19 cellular contexts compared by ENCODE assay signal in genomic region chr1:175332515-175332914, GRCh38.
DNase-seq lines count a peak whose midpoint lies in the region; FAIRE-seq and TF ChIP-seq lines count a peak whose summit lies in the region.
"Had no signal": no experiment of that assay in that cellular context is flagged by ENCODE, and none has a peak within 500 bp of the region (broad histone marks: within the 10 kb centered on the region; RNA-seq: fewer than 3 reads in every experiment).

No MANE protein-coding gene starts in this region.

- H3K79me2 ChIP-seq in H1 (ENCODE audit: control insufficient read depth in 1 of 2, insufficient read depth in 2 of 2, low read length in 2 of 2) (no peaks in the 10 kb centered on the region), neural progenitor cell (ENCODE audit: low read depth) (no peaks in the 10 kb centered on the region)

- intact Hi-C loops in CD4-positive, alpha-beta memory T cell (cut with micrococcal nuclease) = no loop called here

- H2AK5ac ChIP-seq in H1 (ENCODE audit: low read depth, low read length) = no peak overlapping the region

- CTCF ChIA-PET in H1 (lab: Charles Lee; ENCODE audit: partially characterized antibody) = interaction anchor here (0.6 to 3.6 kb wide), 4 partner anchors 15 to 301 kb away, joined by 3 to 30 read pairs (median 6); no protein-coding TSS in a partner anchor
- CTCF ChIA-PET in CD4-positive, alpha-beta memory T cell (lab: Charles Lee; ENCODE audit: partially characterized antibody) = interaction anchor here (1.3 to 2.8 kb wide), 3 partner anchors 181 to 186 kb away, joined by 3 to 14 read pairs (median 4); no protein-coding TSS in a partner anchor

- no peak for TF ChIP-seq RAD21 in H1 (IDR thresholded peaks at IDR 0.05 in 1 of 2, conservative IDR thresholded peaks at IDR 0.05 in 1 of 2; ENCODE audit: low read depth in 2 of 2, low read length in 2 of 2)

- H3K9me3 Mint-ChIP-seq in neural progenitor cell (peaks cover 2% of the 10 kb centered on the region), nephron progenitor cell (no peaks in the 10 kb centered on the region)
- H3K9me3 Mint-ChIP-seq in CD4-positive, alpha-beta memory T cell = no peaks in the 10 kb centered on the region

- no peak overlapping the region for H3K18ac ChIP-seq in H1 (ENCODE audit: extremely low read depth, low read length)

- H3K4me3 ChIP-seq in H7 (ENCODE audit: insufficient read depth, low read depth, low read length) (no peak overlapping the region), H1 (ENCODE audit: extremely low read depth in 1 of 4, insufficient read depth in 2 of 4, low read depth in 3 of 4, low read length in 4 of 4) (no peak overlapping the region), iPS DF 6.9 (ENCODE audit: low read length) (no peak overlapping the region), neural progenitor cell (no peak overlapping the region)
- no peak overlapping the region for H3K4me3 ChIP-seq in CD4-positive, alpha-beta memory T cell (ENCODE audit: low read length in 2 of 2)
- H3K4me3 ChIP-seq: GM23248 had no signal

- H3F3A ChIP-seq in neural progenitor cell (ENCODE audit: low read depth) = peaks cover 5% of the 10 kb centered on the region

- H3K4me3 Mint-ChIP-seq in neural progenitor cell (no peak overlapping the region), nephron progenitor cell (no peak overlapping the region)
- H3K4me3 Mint-ChIP-seq in CD4-positive, alpha-beta memory T cell = no peak overlapping the region

- H2AFZ ChIP-seq in H1 (ENCODE audit: low read length) (no peak overlapping the region), neural progenitor cell (replicated peaks) (peak overlapping the region; percentile 34)
- H2AFZ ChIP-seq: GM23248 had no signal

- no peaks in the 10 kb centered on the region for H3K4me1 Mint-ChIP-seq in neural progenitor cell
- H3K4me1 Mint-ChIP-seq in nephron progenitor cell = no peaks in the 10 kb centered on the region
- no peaks in the 10 kb centered on the region for H3K4me1 Mint-ChIP-seq in CD4-positive, alpha-beta memory T cell

- H3K14ac ChIP-seq in H1 (ENCODE audit: insufficient read length) = no peak overlapping the region

- H3K4ac ChIP-seq in H1 (replicated peaks; ENCODE audit: insufficient read length, low read depth, low read length) = no peak overlapping the region

- H3K4me1 ChIP-seq in H1 (replicated peaks in 1 of 4; ENCODE audit: control insufficient read depth in 3 of 4, insufficient read depth in 4 of 4, low read length in 3 of 4) = peaks cover 0 to 5% (median 2%) of the 10 kb centered on the region in 4 experiments; a peak in 3 of 7 replicates
- H3K4me1 ChIP-seq in iPS DF 6.9 (ENCODE audit: control insufficient read depth, insufficient read depth, low read length) = no peaks in the 10 kb centered on the region
- H3K4me1 ChIP-seq in neural progenitor cell = peaks cover 5% of the 10 kb centered on the region
- H3K4me1 ChIP-seq in CD4-positive, alpha-beta memory T cell (ENCODE audit: insufficient read depth, low read length) = no peaks in the 10 kb centered on the region

- H3K9me3 ChIP-seq in H1 (ENCODE audit: insufficient read depth in 2 of 2, low read depth in 1 of 2, low read length in 1 of 2) (no peaks in the 10 kb centered on the region), iPS DF 6.9 (ENCODE audit: control insufficient read depth, insufficient read depth, low read length) (no peaks in the 10 kb centered on the region), neural progenitor cell (ENCODE audit: low read depth) (no peaks in the 10 kb centered on the region)
- no peaks in the 10 kb centered on the region for H3K9me3 ChIP-seq in CD4-positive, alpha-beta memory T cell (ENCODE audit: control insufficient read depth in 1 of 2, low read length in 2 of 2)

- 0 out of 2 replicates have a peak overlapping the region, but pooled peaks have one; percentile 75 for H2BK12ac ChIP-seq in H1 (ENCODE audit: low read depth, low read length)

- FAIRE-seq in H1 (lab: Jason Lieb, UNC) = no peak
- FAIRE-seq: D721Med had no signal

- H3K27me3 Mint-ChIP-seq in neural progenitor cell (ENCODE audit: insufficient read depth, low read depth) (peaks cover 2% of the 10 kb centered on the region), nephron progenitor cell (ENCODE audit: low read depth, poor library complexity) (peaks cover 33% of the 10 kb centered on the region)
- H3K27me3 Mint-ChIP-seq in CD4-positive, alpha-beta memory T cell = peaks cover 4 to 11% of the 10 kb centered on the region in 2 donors

- no peak overlapping the region for H2BK15ac ChIP-seq in H1 (ENCODE audit: low read length)

- POLR2A ChIA-PET in H1 (lab: Charles Lee; ENCODE audit: partially characterized antibody) = no interaction called here
- POLR2A ChIA-PET in CD4-positive, alpha-beta memory T cell (lab: Charles Lee; ENCODE audit: partially characterized antibody) = no interaction called here

- no peak overlapping the region for H3K27ac Mint-ChIP-seq in neural progenitor cell
- H3K27ac Mint-ChIP-seq in nephron progenitor cell = no peak overlapping the region
- no peak overlapping the region for H3K27ac Mint-ChIP-seq in CD4-positive, alpha-beta memory T cell

- no peak overlapping the region for H4K5ac ChIP-seq in H1 (ENCODE audit: insufficient read length, low read depth, low read length)

- H3K36me3 Mint-ChIP-seq in neural progenitor cell (no peaks in the 10 kb centered on the region), nephron progenitor cell (ENCODE audit: low read depth) (no peaks in the 10 kb centered on the region)
- H3K36me3 Mint-ChIP-seq in CD4-positive, alpha-beta memory T cell = no peaks in the 10 kb centered on the region

- no peak overlapping the region for H2BK20ac ChIP-seq in H1 (ENCODE audit: low read length)

- no peak overlapping the region for H4K8ac ChIP-seq in H1 (ENCODE audit: extremely low read depth, insufficient read depth, low read length)

- H3K56ac ChIP-seq in H1 (replicated peaks; ENCODE audit: insufficient read length, low read depth, low read length) = no peak overlapping the region

- no peak overlapping the region for H2BK5ac ChIP-seq in H1 (ENCODE audit: low read depth, low read length)

- DNase-seq in H7 (peak; percentile 59), H1 (ENCODE audit: low read depth in 1 of 2, low spot score in 2 of 2) (no peak), iPS DF 6.9 (ENCODE audit: low read depth, low spot score) (peak; percentile 13), neural progenitor cell (ENCODE audit: low spot score) (no peak), nephron progenitor cell (no peak), NCI-H146 (lab: John Stamatoyannopoulos, UW) (no peak)
- DNase-seq in CD4-positive, alpha-beta memory T cell = no peak
- DNase-seq: DMS53, GM23248, HCEC 1CT, KBM-7, MV-4-11, NCI-H1105, NCI-H2029, NCI-H2227 treated with DMSO at 0.1 percent for 48 hours, NCI-H526 treated with DMSO at 0.1 percent for 48 hours, Right ventricle myocardium superior, RPMI8226 had no signal

- no peak overlapping the region for H3K23ac ChIP-seq in H1 (ENCODE audit: insufficient read length)

- H4K20me1 ChIP-seq in H1 (replicated peaks in 1 of 2; ENCODE audit: control insufficient read depth in 1 of 2, insufficient read depth in 2 of 2, low read length in 2 of 2) = no peaks in the 10 kb centered on the region
- no peaks in the 10 kb centered on the region for H4K20me1 ChIP-seq in neural progenitor cell (ENCODE audit: low read depth)

- H3K79me1 ChIP-seq in H1 (ENCODE audit: low read depth, low read length) = no peaks in the 10 kb centered on the region

- H3K4me2 ChIP-seq in H1 (ENCODE audit: insufficient read depth in 1 of 2, low read depth in 2 of 2, low read length in 2 of 2) (no peak overlapping the region), neural progenitor cell (peak overlapping the region; percentile 31)

- no peak overlapping the region for H2BK120ac ChIP-seq in H1 (replicated peaks; ENCODE audit: low read depth, low read length)

- H3K36me3 ChIP-seq in H7 (replicated peaks; ENCODE audit: control insufficient read depth, insufficient read depth, low read length) (no peaks in the 10 kb centered on the region), H1 (ENCODE audit: control insufficient read depth in 2 of 4, insufficient read depth in 4 of 4, low read length in 3 of 4) (no peaks in the 10 kb centered on the region), iPS DF 6.9 (ENCODE audit: control insufficient read depth, insufficient read depth, low read length) (no peaks in the 10 kb centered on the region), neural progenitor cell (no peaks in the 10 kb centered on the region)
- no peaks in the 10 kb centered on the region for H3K36me3 ChIP-seq in CD4-positive, alpha-beta memory T cell (ENCODE audit: insufficient read depth, low read length)

- H3K27me3 ChIP-seq in H7 (ENCODE audit: control insufficient read depth, insufficient read depth, low read length) (no peaks in the 10 kb centered on the region), H1 (replicated peaks in 1 of 4; ENCODE audit: control insufficient read depth in 3 of 4, extremely low read depth in 1 of 4, insufficient read depth in 3 of 4, low read length in 3 of 4) (no peaks in the 10 kb centered on the region; a peak in 2 of 7 replicates), iPS DF 6.9 (ENCODE audit: control insufficient read depth, insufficient read depth, low read length) (no peaks in the 10 kb centered on the region), neural progenitor cell (no peaks in the 10 kb centered on the region)
- no peaks in the 10 kb centered on the region for H3K27me3 ChIP-seq in CD4-positive, alpha-beta memory T cell (ENCODE audit: insufficient read depth, low read length)

- no peak for TF ChIP-seq EP300 in H1 (IDR thresholded peaks at IDR 0.05; ENCODE audit: borderline replicate concordance in 1 of 2, low read depth in 2 of 2, low read length in 2 of 2)

- no peak for TF ChIP-seq CTCF in H1 (IDR thresholded peaks at IDR 0.05; ENCODE audit: control extremely low read depth in 1 of 3, insufficient read depth in 1 of 3, low read depth in 1 of 3, low read length in 3 of 3)
- no peak for TF ChIP-seq CTCF in neural progenitor cell (IDR thresholded peaks at IDR 0.05)
- no peak for TF ChIP-seq CTCF in nephron progenitor cell (IDR thresholded peaks at IDR 0.05)

- TF ChIP-seq POLR2A in H1 (IDR thresholded peaks at IDR 0.05; ENCODE audit: control extremely low read depth in 1 of 2, low read depth in 2 of 2, low read length in 2 of 2) = no peak

- no peak overlapping the region for H3K27ac ChIP-seq in H1 (ENCODE audit: low read depth, low read length)
- H3K27ac ChIP-seq in iPS DF 6.9 (ENCODE audit: low read length) = no peak overlapping the region
- no peak overlapping the region for H3K27ac ChIP-seq in neural progenitor cell
- no peak overlapping the region for H3K27ac ChIP-seq in CD4-positive, alpha-beta memory T cell (ENCODE audit: low read depth, low read length)
- H3K27ac ChIP-seq: GM23248 had no signal

- H3K23me2 ChIP-seq in H1 (ENCODE audit: low read depth, low read length) = no peaks in the 10 kb centered on the region; the same call in 1 of the 2 replicates

- no peak overlapping the region for H4K91ac ChIP-seq in H1 (replicated peaks; ENCODE audit: insufficient read length, low read length)

- no peak overlapping the region for H3K9ac ChIP-seq in H1 (replicated peaks in 1 of 4; ENCODE audit: extremely low read depth in 1 of 4, low read depth in 3 of 4, low read length in 3 of 4)
- no peak overlapping the region for H3K9ac ChIP-seq in neural progenitor cell
- H3K9ac ChIP-seq: GM23248 had no signal

TF ChIP-seq in H1, 55 proteins besides CTCF, POLR2A, EP300 and RAD21 (continues in another document):
- no peak for TF ChIP-seq TAF7 (optimal IDR thresholded peaks at IDR 0.05; ENCODE audit: borderline replicate concordance, low read depth, low read length)
- no peak for TF ChIP-seq SP1 (IDR thresholded peaks at IDR 0.05; ENCODE audit: low read depth, low read length)

Comparison
In these comparisons a context has a peak if more than half of its experiments do, and no peak if none do; other contexts are left out.
1. DNase-seq: peak in H7 (single experiment) and iPS DF 6.9 (single experiment); none in H1 (0 of 2), neural progenitor cell (single experiment), nephron progenitor cell (single experiment), NCI-H146 (single experiment) and CD4-positive, alpha-beta memory T cell (0 of 5).